9 cellular contexts compared by ENCODE assay signal in the genomic region with DNA sequence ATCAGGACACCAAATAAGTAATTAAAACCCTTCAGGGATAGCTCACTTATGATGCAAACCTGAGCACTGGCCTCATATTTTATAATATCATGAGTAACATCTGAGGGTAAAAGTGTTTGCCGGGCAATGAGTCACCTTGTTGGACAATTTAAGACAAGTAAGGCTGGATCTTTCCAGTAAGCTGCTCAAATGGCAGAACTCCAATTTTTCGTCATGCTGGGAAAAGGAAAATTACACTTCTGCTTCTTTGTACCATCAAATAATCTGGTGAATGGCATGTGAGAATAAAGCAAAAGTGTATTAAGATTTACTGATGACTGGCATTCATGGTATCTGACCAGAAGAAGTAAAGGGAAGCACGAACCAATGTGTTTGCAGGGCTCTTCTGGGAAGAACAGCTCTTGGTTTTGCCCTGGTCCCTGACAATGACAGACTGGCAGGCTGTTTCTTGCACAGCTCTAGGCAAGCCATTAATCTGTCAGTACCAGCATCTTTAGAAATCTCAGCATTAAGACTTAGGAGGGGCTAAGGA.
A peak's percentile ranks its signal among the peaks of the same experiment; 100 is the strongest.
DNase-seq lines count a peak whose midpoint lies in the region; ATAC-seq and TF ChIP-seq lines count a peak whose summit lies in the region.
"Had no signal": no experiment of that assay in that cellular context is flagged by ENCODE, and none has a peak within 500 bp of the region (broad histone marks: within the 10 kb centered on the region; RNA-seq: fewer than 3 reads in every experiment).

No MANE protein-coding gene starts in this region.

- H3K4me1 Mint-ChIP-seq in natural killer cell treated with Interleukin-12 subunit alpha and Interleukin-12 subunit beta and Interleukin-15 and Interleukin-18, amount 100 ng/mL, for 72 hours (ENCODE audit: low read depth in 2 of 2) = no peaks in the 10 kb centered on the region
- no peaks in the 10 kb centered on the region for H3K4me1 Mint-ChIP-seq in stimulated activated effector memory CD8-positive, alpha-beta T cell treated with anti-CD3 and anti-CD28 coated beads, Interleukin-12 subunit alpha, Interleukin-12 subunit beta, amount 100 ng/mL, for 72 hours
- no peaks in the 10 kb centered on the region for H3K4me1 Mint-ChIP-seq in activated T-helper 1 cell treated with anti-CD3 and anti-CD28 coated beads, Interleukin-12 subunit alpha, Interleukin-12 subunit beta, Interleukin-2, Interleukin-4 antibody, amounts not matched to agents 30 ng/mL and 10 ng/mL and 1 ng/mL, durations not matched to agents 14 hours and 24 hours and 36 hours (ENCODE audit: low read depth)

- TF ChIP-seq POLR2A in prostate gland (IDR thresholded peaks at IDR 0.05) = no peak

- no peaks in the 10 kb centered on the region for H3K36me3 ChIP-seq in prostate gland

- H3K4me1 ChIP-seq in prostate gland (replicated peaks) = peaks cover 6% of the 10 kb centered on the region

- no peaks in the 10 kb centered on the region for H3K27me3 Mint-ChIP-seq in natural killer cell treated with Interleukin-12 subunit alpha and Interleukin-12 subunit beta and Interleukin-15 and Interleukin-18, amount 100 ng/mL, for 72 hours
- no peaks in the 10 kb centered on the region for H3K27me3 Mint-ChIP-seq in activated T-helper 1 cell treated with anti-CD3 and anti-CD28 coated beads, Interleukin-12 subunit alpha, Interleukin-12 subunit beta, Interleukin-2, Interleukin-4 antibody, amounts not matched to agents 30 ng/mL and 10 ng/mL and 1 ng/mL, durations not matched to agents 14 hours and 24 hours and 36 hours (ENCODE audit: insufficient read depth)

- H3K9me3 Mint-ChIP-seq in natural killer cell treated with Interleukin-12 subunit alpha and Interleukin-12 subunit beta and Interleukin-15 and Interleukin-18, amount 100 ng/mL, for 72 hours = no peaks in the 10 kb centered on the region
- H3K9me3 Mint-ChIP-seq in stimulated activated effector memory CD8-positive, alpha-beta T cell treated with anti-CD3 and anti-CD28 coated beads, Interleukin-12 subunit alpha, Interleukin-12 subunit beta, amount 100 ng/mL, for 72 hours = no peaks in the 10 kb centered on the region
- H3K9me3 Mint-ChIP-seq in activated T-helper 1 cell treated with anti-CD3 and anti-CD28 coated beads, Interleukin-12 subunit alpha, Interleukin-12 subunit beta, Interleukin-2, Interleukin-4 antibody, amounts not matched to agents 30 ng/mL and 10 ng/mL and 1 ng/mL, durations not matched to agents 14 hours and 24 hours and 36 hours = no peaks in the 10 kb centered on the region

- no peak overlapping the region for H3K27ac Mint-ChIP-seq in natural killer cell treated with Interleukin-12 subunit alpha and Interleukin-12 subunit beta and Interleukin-15 and Interleukin-18, amount 100 ng/mL, for 72 hours
- no peak overlapping the region for H3K27ac Mint-ChIP-seq in stimulated activated effector memory CD8-positive, alpha-beta T cell treated with anti-CD3 and anti-CD28 coated beads, Interleukin-12 subunit alpha, Interleukin-12 subunit beta, amount 100 ng/mL, for 72 hours
- H3K27ac Mint-ChIP-seq in activated T-helper 1 cell treated with anti-CD3 and anti-CD28 coated beads, Interleukin-12 subunit alpha, Interleukin-12 subunit beta, Interleukin-2, Interleukin-4 antibody, amounts not matched to agents 30 ng/mL and 10 ng/mL and 1 ng/mL, durations not matched to agents 14 hours and 24 hours and 36 hours = no peak overlapping the region

- H3K27ac ChIP-seq in epithelial cell of prostate (peak overlapping the region; percentile 59), prostate gland (peak overlapping the region; percentile 30 to 34)

- no peak for TF ChIP-seq CTCF in prostate gland (IDR thresholded peaks at IDR 0.05)

- no peak overlapping the region for H3K4me3 ChIP-seq in prostate gland

- ATAC-seq in natural killer cell treated with Interleukin-12 subunit alpha and Interleukin-12 subunit beta and Interleukin-15 and Interleukin-18, amount 100 ng/mL, for 72 hours = no peak
- ATAC-seq in stimulated activated effector memory CD8-positive, alpha-beta T cell treated with anti-CD3 and anti-CD28 coated beads, Interleukin-12 subunit alpha, Interleukin-12 subunit beta, amount 100 ng/mL, for 72 hours = no peak
- no peak for ATAC-seq in GM21367 (IDR thresholded peaks at IDR 0.05; ENCODE audit: unreplicated experiment)

- no peaks in the 10 kb centered on the region for H3K9me3 ChIP-seq in prostate gland

- H3K4me3 Mint-ChIP-seq in natural killer cell treated with Interleukin-12 subunit alpha and Interleukin-12 subunit beta and Interleukin-15 and Interleukin-18, amount 100 ng/mL, for 72 hours = no peak overlapping the region
- H3K4me3 Mint-ChIP-seq in stimulated activated effector memory CD8-positive, alpha-beta T cell treated with anti-CD3 and anti-CD28 coated beads, Interleukin-12 subunit alpha, Interleukin-12 subunit beta, amount 100 ng/mL, for 72 hours = no peak overlapping the region
- no peak overlapping the region for H3K4me3 Mint-ChIP-seq in activated T-helper 1 cell treated with anti-CD3 and anti-CD28 coated beads, Interleukin-12 subunit alpha, Interleukin-12 subunit beta, Interleukin-2, Interleukin-4 antibody, amounts not matched to agents 30 ng/mL and 10 ng/mL and 1 ng/mL, durations not matched to agents 14 hours and 24 hours and 36 hours

- intact Hi-C loops in prostate gland (cut with DNase I) = no loop called here
- intact Hi-C loops in activated T-helper 1 cell treated with anti-CD3 and anti-CD28 coated beads, Interleukin-12 subunit alpha, Interleukin-12 subunit beta, Interleukin-2, Interleukin-4 antibody, amounts not matched to agents 30 ng/mL and 10 ng/mL and 1 ng/mL, durations not matched to agents 14 hours and 24 hours and 36 hours (cut with micrococcal nuclease) = no loop called here

- no peaks in the 10 kb centered on the region for H3K36me3 Mint-ChIP-seq in natural killer cell treated with Interleukin-12 subunit alpha and Interleukin-12 subunit beta and Interleukin-15 and Interleukin-18, amount 100 ng/mL, for 72 hours
- H3K36me3 Mint-ChIP-seq in stimulated activated effector memory CD8-positive, alpha-beta T cell treated with anti-CD3 and anti-CD28 coated beads, Interleukin-12 subunit alpha, Interleukin-12 subunit beta, amount 100 ng/mL, for 72 hours = peaks cover 6% of the 10 kb centered on the region
- H3K36me3 Mint-ChIP-seq in activated T-helper 1 cell treated with anti-CD3 and anti-CD28 coated beads, Interleukin-12 subunit alpha, Interleukin-12 subunit beta, Interleukin-2, Interleukin-4 antibody, amounts not matched to agents 30 ng/mL and 10 ng/mL and 1 ng/mL, durations not matched to agents 14 hours and 24 hours and 36 hours (ENCODE audit: low read depth) = no peaks in the 10 kb centered on the region

- 15% methylated on average over 3 of the region's 3 CpGs for WGBS in prostate gland

- no peaks in the 10 kb centered on the region for H3K27me3 ChIP-seq in prostate gland (replicated peaks; ENCODE audit: insufficient read depth)

- DNase-seq in Daoy (ENCODE audit: low read depth) (peak; percentile 58), NCI-H446 treated with DMSO at 0.1 percent for 48 hours (lab: John Stamatoyannopoulos, UW) (peak; percentile 98), epithelial cell of prostate (ENCODE audit: low read depth, low spot score) (peak; percentile 77), prostate gland (ENCODE audit: low spot score) (peak; percentile 83)
- DNase-seq in natural killer cell treated with Interleukin-12 subunit alpha and Interleukin-12 subunit beta and Interleukin-15 and Interleukin-18, amount 100 ng/mL, for 72 hours (ENCODE audit: low spot score) = no peak
- no peak for DNase-seq in stimulated activated effector memory CD8-positive, alpha-beta T cell treated with anti-CD3 and anti-CD28 coated beads, Interleukin-12 subunit alpha, Interleukin-12 subunit beta, amount 100 ng/mL, for 72 hours (ENCODE audit: low spot score in 2 of 2)
- no peak for DNase-seq in activated T-helper 1 cell treated with anti-CD3 and anti-CD28 coated beads, Interleukin-12 subunit alpha, Interleukin-12 subunit beta, Interleukin-2, Interleukin-4 antibody, amounts not matched to agents 30 ng/mL and 10 ng/mL and 1 ng/mL, durations not matched to agents 14 hours and 24 hours and 36 hours (ENCODE audit: low spot score)
- DNase-seq: mesendoderm had no signal

Comparison
In these comparisons a context has a peak if more than half of its experiments do, and no peak if none do; other contexts are left out.
1. DNase-seq: peak in Daoy (single experiment), NCI-H446 treated with DMSO at 0.1 percent for 48 hours (single experiment), epithelial cell of prostate (single experiment) and prostate gland (single experiment); none in natural killer cell treated with Interleukin-12 subunit alpha and Interleukin-12 subunit beta and Interleukin-15 and Interleukin-18, amount 100 ng/mL, for 72 hours (single experiment), stimulated activated effector memory CD8-positive, alpha-beta T cell treated with anti-CD3 and anti-CD28 coated beads, Interleukin-12 subunit alpha, Interleukin-12 subunit beta, amount 100 ng/mL, for 72 hours (0 of 2) and activated T-helper 1 cell treated with anti-CD3 and anti-CD28 coated beads, Interleukin-12 subunit alpha, Interleukin-12 subunit beta, Interleukin-2, Interleukin-4 antibody, amounts not matched to agents 30 ng/mL and 10 ng/mL and 1 ng/mL, durations not matched to agents 14 hours and 24 hours and 36 hours (single experiment).